1 cellular context compared by ENCODE assay signal in the genomic region with DNA sequence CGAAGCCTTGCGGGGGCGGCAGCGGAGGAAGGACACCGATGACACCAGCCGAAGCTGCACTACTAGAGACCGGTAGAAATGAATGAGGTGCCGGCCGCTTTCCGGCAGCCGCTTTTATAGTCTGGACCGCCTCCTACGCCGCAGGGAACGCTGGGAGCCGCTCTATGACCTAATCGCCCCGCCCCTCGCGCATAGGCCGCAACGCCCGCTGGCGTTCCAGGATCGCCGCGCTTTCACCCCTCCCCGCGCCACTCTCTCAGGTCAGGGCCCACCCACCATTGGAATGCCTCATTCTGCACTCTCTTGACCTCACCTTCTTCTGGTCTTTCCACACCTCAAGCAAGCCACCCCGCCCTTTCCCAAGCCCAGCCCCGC.
TF ChIP-seq lines count a peak whose summit lies in the region.

A gene (minus strand): TSS at position 89 of the 375 bp plus-strand sequence. CDS start 170 bp downstream, outside the sequence.

TF ChIP-seq in HepG2, 621 proteins besides CTCF, POLR2A, EP300 and RAD21 (continued from another document and continues in another):
- TF ChIP-seq, protein P1, sequence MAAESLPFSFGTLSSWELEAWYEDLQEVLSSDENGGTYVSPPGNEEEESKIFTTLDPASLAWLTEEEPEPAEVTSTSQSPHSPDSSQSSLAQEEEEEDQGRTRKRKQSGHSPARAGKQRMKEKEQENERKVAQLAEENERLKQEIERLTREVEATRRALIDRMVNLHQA (CRISPR knock-in tag; IDR thresholded peaks at IDR 0.05), result no peak
- TF ChIP-seq ZNF510 (CRISPR knock-in tag; IDR thresholded peaks at IDR 0.05; ENCODE audit: low read depth) (no peak), KMT2A (CRISPR knock-in tag; IDR thresholded peaks at IDR 0.05) (no peak), DR1 (CRISPR knock-in tag; IDR thresholded peaks at IDR 0.05) (peak; percentile 97), FOXK1 (CRISPR knock-in tag; IDR thresholded peaks at IDR 0.05; ENCODE audit: borderline replicate concordance, low read depth) (no peak; the same call in 1 of the 2 replicates), ZSCAN30 (CRISPR knock-in tag; IDR thresholded peaks at IDR 0.05) (peak; percentile 64; the same call in 1 of the 2 replicates), PCBP1 (IDR thresholded peaks at IDR 0.05; ENCODE audit: borderline replicate concordance, low read depth, low read length) (no peak), SRY (CRISPR knock-in tag; IDR thresholded peaks at IDR 0.05) (peak; percentile 66; the same call in 1 of the 2 replicates), ZNF572 (CRISPR knock-in tag; IDR thresholded peaks at IDR 0.05) (no peak; the same call in 1 of the 2 replicates), ZFP62 (CRISPR knock-in tag; IDR thresholded peaks at IDR 0.05) (peak; percentile 71; the same call in 1 of the 2 replicates), ZNF12 (CRISPR knock-in tag; IDR thresholded peaks at IDR 0.05) (peak; percentile 62; the same call in 1 of the 2 replicates), NKX3-1 (CRISPR knock-in tag; IDR thresholded peaks at IDR 0.05) (peak; percentile 61; the same call in 1 of the 2 replicates), MAF1 (CRISPR knock-in tag; IDR thresholded peaks at IDR 0.05; ENCODE audit: borderline replicate concordance) (no peak), TARDBP (CRISPR knock-in tag; IDR thresholded peaks at IDR 0.05) (peak; percentile 60; the same call in 1 of the 2 replicates), ZNF205 (CRISPR knock-in tag; IDR thresholded peaks at IDR 0.05) (peak; percentile 3; the same call in 1 of the 2 replicates), NAIF1 (CRISPR knock-in tag; IDR thresholded peaks at IDR 0.05; ENCODE audit: borderline replicate concordance) (peak; percentile 90), KLF9 (CRISPR knock-in tag; IDR thresholded peaks at IDR 0.05; ENCODE audit: low read depth) (no peak), ZMYM4 (CRISPR knock-in tag; IDR thresholded peaks at IDR 0.05) (peak; percentile 90), SMAD3 (CRISPR knock-in tag; IDR thresholded peaks at IDR 0.05) (no peak), ZNF672 (CRISPR knock-in tag; IDR thresholded peaks at IDR 0.05) (no peak), ZNF160 (CRISPR knock-in tag; IDR thresholded peaks at IDR 0.05) (no peak; the same call in 1 of the 2 replicates), ZNF431 (CRISPR knock-in tag; IDR thresholded peaks at IDR 0.05; ENCODE audit: borderline replicate concordance, low read depth) (peak; percentile 53; the same call in 1 of the 2 replicates), ZNF24 (IDR thresholded peaks at IDR 0.05) (peak; percentile 74; the same call in 1 of the 2 replicates), PRMT3 (CRISPR knock-in tag; IDR thresholded peaks at IDR 0.05; ENCODE audit: borderline replicate concordance, low read depth) (no peak), ZNF225 (CRISPR knock-in tag; IDR thresholded peaks at IDR 0.05) (peak; percentile 69; the same call in 1 of the 2 replicates), ZKSCAN5 (CRISPR knock-in tag; IDR thresholded peaks at IDR 0.05) (no peak), ZNF768 (CRISPR knock-in tag; IDR thresholded peaks at IDR 0.05) (peak; percentile 61), MTF1 (CRISPR knock-in tag; IDR thresholded peaks at IDR 0.05) (no peak), ETV5 (CRISPR knock-in tag; IDR thresholded peaks at IDR 0.05; ENCODE audit: borderline replicate concordance) (peak; percentile 55), PHF8 (CRISPR knock-in tag; IDR thresholded peaks at IDR 0.05) (no peak)
- TF ChIP-seq, protein P2, sequence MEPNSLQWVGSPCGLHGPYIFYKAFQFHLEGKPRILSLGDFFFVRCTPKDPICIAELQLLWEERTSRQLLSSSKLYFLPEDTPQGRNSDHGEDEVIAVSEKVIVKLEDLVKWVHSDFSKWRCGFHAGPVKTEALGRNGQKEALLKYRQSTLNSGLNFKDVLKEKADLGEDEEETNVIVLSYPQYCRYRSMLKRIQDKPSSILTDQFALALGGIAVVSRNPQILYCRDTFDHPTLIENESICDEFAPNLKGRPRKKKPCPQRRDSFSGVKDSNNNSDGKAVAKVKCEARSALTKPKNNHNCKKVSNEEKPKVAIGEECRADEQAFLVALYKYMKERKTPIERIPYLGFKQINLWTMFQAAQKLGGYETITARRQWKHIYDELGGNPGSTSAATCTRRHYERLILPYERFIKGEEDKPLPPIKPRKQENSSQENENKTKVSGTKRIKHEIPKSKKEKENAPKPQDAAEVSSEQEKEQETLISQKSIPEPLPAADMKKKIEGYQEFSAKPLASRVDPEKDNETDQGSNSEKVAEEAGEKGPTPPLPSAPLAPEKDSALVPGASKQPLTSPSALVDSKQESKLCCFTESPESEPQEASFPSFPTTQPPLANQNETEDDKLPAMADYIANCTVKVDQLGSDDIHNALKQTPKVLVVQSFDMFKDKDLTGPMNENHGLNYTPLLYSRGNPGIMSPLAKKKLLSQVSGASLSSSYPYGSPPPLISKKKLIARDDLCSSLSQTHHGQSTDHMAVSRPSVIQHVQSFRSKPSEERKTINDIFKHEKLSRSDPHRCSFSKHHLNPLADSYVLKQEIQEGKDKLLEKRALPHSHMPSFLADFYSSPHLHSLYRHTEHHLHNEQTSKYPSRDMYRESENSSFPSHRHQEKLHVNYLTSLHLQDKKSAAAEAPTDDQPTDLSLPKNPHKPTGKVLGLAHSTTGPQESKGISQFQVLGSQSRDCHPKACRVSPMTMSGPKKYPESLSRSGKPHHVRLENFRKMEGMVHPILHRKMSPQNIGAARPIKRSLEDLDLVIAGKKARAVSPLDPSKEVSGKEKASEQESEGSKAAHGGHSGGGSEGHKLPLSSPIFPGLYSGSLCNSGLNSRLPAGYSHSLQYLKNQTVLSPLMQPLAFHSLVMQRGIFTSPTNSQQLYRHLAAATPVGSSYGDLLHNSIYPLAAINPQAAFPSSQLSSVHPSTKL (CRISPR knock-in tag; IDR thresholded peaks at IDR 0.05), result peak; percentile 5; the same call in 1 of the 2 replicates
- TF ChIP-seq, protein P3, sequence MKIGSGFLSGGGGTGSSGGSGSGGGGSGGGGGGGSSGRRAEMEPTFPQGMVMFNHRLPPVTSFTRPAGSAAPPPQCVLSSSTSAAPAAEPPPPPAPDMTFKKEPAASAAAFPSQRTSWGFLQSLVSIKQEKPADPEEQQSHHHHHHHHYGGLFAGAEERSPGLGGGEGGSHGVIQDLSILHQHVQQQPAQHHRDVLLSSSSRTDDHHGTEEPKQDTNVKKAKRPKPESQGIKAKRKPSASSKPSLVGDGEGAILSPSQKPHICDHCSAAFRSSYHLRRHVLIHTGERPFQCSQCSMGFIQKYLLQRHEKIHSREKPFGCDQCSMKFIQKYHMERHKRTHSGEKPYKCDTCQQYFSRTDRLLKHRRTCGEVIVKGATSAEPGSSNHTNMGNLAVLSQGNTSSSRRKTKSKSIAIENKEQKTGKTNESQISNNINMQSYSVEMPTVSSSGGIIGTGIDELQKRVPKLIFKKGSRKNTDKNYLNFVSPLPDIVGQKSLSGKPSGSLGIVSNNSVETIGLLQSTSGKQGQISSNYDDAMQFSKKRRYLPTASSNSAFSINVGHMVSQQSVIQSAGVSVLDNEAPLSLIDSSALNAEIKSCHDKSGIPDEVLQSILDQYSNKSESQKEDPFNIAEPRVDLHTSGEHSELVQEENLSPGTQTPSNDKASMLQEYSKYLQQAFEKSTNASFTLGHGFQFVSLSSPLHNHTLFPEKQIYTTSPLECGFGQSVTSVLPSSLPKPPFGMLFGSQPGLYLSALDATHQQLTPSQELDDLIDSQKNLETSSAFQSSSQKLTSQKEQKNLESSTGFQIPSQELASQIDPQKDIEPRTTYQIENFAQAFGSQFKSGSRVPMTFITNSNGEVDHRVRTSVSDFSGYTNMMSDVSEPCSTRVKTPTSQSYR (CRISPR knock-in tag; IDR thresholded peaks at IDR 0.05; ENCODE audit: borderline replicate concordance), result peak; percentile 53; the same call in 1 of the 2 replicates
- TF ChIP-seq, protein P4, sequence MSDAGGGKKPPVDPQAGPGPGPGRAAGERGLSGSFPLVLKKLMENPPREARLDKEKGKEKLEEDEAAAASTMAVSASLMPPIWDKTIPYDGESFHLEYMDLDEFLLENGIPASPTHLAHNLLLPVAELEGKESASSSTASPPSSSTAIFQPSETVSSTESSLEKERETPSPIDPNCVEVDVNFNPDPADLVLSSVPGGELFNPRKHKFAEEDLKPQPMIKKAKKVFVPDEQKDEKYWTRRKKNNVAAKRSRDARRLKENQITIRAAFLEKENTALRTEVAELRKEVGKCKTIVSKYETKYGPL (CRISPR knock-in tag; IDR thresholded peaks at IDR 0.05), result peak; percentile 91
- TF ChIP-seq, protein P5, sequence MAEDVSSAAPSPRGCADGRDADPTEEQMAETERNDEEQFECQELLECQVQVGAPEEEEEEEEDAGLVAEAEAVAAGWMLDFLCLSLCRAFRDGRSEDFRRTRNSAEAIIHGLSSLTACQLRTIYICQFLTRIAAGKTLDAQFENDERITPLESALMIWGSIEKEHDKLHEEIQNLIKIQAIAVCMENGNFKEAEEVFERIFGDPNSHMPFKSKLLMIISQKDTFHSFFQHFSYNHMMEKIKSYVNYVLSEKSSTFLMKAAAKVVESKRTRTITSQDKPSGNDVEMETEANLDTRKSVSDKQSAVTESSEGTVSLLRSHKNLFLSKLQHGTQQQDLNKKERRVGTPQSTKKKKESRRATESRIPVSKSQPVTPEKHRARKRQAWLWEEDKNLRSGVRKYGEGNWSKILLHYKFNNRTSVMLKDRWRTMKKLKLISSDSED (CRISPR knock-in tag; IDR thresholded peaks at IDR 0.05), result no peak
- TF ChIP-seq, protein P6, sequence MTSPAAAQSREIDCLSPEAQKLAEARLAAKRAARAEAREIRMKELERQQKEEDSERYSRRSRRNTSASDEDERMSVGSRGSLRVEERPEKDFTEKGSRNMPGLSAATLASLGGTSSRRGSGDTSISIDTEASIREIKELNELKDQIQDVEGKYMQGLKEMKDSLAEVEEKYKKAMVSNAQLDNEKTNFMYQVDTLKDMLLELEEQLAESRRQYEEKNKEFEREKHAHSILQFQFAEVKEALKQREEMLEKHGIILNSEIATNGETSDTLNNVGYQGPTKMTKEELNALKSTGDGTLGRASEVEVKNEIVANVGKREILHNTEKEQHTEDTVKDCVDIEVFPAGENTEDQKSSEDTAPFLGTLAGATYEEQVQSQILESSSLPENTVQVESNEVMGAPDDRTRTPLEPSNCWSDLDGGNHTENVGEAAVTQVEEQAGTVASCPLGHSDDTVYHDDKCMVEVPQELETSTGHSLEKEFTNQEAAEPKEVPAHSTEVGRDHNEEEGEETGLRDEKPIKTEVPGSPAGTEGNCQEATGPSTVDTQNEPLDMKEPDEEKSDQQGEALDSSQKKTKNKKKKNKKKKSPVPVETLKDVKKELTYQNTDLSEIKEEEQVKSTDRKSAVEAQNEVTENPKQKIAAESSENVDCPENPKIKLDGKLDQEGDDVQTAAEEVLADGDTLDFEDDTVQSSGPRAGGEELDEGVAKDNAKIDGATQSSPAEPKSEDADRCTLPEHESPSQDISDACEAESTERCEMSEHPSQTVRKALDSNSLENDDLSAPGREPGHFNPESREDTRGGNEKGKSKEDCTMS (CRISPR knock-in tag; conservative IDR thresholded peaks at IDR 0.05), result no peak
- TF ChIP-seq, protein P7, sequence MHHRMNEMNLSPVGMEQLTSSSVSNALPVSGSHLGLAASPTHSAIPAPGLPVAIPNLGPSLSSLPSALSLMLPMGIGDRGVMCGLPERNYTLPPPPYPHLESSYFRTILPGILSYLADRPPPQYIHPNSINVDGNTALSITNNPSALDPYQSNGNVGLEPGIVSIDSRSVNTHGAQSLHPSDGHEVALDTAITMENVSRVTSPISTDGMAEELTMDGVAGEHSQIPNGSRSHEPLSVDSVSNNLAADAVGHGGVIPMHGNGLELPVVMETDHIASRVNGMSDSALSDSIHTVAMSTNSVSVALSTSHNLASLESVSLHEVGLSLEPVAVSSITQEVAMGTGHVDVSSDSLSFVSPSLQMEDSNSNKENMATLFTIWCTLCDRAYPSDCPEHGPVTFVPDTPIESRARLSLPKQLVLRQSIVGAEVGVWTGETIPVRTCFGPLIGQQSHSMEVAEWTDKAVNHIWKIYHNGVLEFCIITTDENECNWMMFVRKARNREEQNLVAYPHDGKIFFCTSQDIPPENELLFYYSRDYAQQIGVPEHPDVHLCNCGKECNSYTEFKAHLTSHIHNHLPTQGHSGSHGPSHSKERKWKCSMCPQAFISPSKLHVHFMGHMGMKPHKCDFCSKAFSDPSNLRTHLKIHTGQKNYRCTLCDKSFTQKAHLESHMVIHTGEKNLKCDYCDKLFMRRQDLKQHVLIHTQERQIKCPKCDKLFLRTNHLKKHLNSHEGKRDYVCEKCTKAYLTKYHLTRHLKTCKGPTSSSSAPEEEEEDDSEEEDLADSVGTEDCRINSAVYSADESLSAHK (CRISPR knock-in tag; IDR thresholded peaks at IDR 0.05; ENCODE audit: borderline replicate concordance), result no peak
- TF ChIP-seq, protein P8, sequence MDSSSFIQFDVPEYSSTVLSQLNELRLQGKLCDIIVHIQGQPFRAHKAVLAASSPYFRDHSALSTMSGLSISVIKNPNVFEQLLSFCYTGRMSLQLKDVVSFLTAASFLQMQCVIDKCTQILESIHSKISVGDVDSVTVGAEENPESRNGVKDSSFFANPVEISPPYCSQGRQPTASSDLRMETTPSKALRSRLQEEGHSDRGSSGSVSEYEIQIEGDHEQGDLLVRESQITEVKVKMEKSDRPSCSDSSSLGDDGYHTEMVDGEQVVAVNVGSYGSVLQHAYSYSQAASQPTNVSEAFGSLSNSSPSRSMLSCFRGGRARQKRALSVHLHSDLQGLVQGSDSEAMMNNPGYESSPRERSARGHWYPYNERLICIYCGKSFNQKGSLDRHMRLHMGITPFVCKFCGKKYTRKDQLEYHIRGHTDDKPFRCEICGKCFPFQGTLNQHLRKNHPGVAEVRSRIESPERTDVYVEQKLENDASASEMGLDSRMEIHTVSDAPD (CRISPR knock-in tag; IDR thresholded peaks at IDR 0.05), result no peak; the same call in 1 of the 2 replicates
- TF ChIP-seq, protein P9, sequence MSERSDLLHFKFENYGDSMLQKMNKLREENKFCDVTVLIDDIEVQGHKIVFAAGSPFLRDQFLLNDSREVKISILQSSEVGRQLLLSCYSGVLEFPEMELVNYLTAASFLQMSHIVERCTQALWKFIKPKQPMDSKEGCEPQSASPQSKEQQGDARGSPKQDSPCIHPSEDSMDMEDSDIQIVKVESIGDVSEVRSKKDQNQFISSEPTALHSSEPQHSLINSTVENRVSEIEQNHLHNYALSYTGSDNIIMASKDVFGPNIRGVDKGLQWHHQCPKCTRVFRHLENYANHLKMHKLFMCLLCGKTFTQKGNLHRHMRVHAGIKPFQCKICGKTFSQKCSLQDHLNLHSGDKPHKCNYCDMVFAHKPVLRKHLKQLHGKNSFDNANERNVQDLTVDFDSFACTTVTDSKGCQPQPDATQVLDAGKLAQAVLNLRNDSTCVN (CRISPR knock-in tag; IDR thresholded peaks at IDR 0.05; ENCODE audit: borderline replicate concordance), result no peak
- TF ChIP-seq, protein P10, sequence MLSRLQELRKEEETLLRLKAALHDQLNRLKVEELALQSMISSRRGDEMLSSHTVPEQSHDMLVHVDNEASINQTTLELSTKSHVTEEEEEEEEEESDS (CRISPR knock-in tag; IDR thresholded peaks at IDR 0.05; ENCODE audit: borderline replicate concordance), result no peak
- TF ChIP-seq, protein P11, sequence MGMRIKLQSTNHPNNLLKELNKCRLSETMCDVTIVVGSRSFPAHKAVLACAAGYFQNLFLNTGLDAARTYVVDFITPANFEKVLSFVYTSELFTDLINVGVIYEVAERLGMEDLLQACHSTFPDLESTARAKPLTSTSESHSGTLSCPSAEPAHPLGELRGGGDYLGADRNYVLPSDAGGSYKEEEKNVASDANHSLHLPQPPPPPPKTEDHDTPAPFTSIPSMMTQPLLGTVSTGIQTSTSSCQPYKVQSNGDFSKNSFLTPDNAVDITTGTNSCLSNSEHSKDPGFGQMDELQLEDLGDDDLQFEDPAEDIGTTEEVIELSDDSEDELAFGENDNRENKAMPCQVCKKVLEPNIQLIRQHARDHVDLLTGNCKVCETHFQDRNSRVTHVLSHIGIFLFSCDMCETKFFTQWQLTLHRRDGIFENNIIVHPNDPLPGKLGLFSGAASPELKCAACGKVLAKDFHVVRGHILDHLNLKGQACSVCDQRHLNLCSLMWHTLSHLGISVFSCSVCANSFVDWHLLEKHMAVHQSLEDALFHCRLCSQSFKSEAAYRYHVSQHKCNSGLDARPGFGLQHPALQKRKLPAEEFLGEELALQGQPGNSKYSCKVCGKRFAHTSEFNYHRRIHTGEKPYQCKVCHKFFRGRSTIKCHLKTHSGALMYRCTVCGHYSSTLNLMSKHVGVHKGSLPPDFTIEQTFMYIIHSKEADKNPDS (CRISPR knock-in tag; IDR thresholded peaks at IDR 0.05), result peak; percentile 93; the same call in 1 of the 2 replicates
